In the genomic region with DNA sequence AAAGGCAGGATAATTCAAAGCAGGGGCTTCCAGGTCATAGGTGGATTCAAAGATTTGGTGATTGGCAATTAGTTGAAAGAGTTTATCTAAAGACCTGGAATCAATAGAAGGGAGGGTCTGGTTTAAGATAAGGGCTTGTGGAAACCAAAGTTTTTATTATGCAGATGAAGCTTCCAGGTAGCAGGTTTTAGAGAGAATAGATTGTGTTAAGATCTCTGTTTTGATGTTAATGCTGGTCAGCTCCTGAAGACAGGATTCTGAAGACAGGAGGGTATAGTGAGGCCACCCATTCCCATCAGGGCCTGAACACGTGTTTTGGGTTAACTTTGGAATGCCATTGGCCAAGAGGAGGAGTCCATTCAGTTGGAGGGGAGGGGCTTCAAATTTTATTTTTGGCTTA, we compare ENCODE assay signal across 23 cellular contexts. TPM values are rescaled to one million over a fixed set of nuclear protein-coding genes. Genes with fewer than 3 reads are reported as not detected.
DNase-seq lines count a peak whose midpoint lies in the region; ATAC-seq, FAIRE-seq and TF ChIP-seq lines count a peak whose summit lies in the region.
"Had no signal": no experiment of that assay in that cellular context is flagged by ENCODE, and none has a peak within 500 bp of the region (broad histone marks: within the 10 kb centered on the region; RNA-seq: fewer than 3 reads in every experiment).

No MANE protein-coding gene starts in this region.

- H3K4me3 ChIP-seq in HUES48 (ENCODE audit: low read depth, low read length) (0 out of 2 replicates have a peak overlapping the region, but pooled peaks have one; percentile 11), H1 (ENCODE audit: extremely low read depth in 1 of 4, insufficient read depth in 2 of 4, low read depth in 3 of 4, low read length in 4 of 4) (peak overlapping the region in 1 of 4 experiments; percentile 22; a peak in 1 of 8 replicates), iPS-20b (ENCODE audit: low read length) (peak overlapping the region; percentile 16; the same call in 1 of the 2 replicates)
- H3K4me3 ChIP-seq: GM12878, SJCRH30 had no signal

- H4K91ac ChIP-seq in H1 (replicated peaks; ENCODE audit: insufficient read length, low read length), result no peak overlapping the region

- H3K9ac ChIP-seq in HUES48 (ENCODE audit: low read depth, low read length) (no peak overlapping the region), H1 (replicated peaks in 1 of 4; ENCODE audit: extremely low read depth in 1 of 4, low read depth in 3 of 4, low read length in 3 of 4) (no peak overlapping the region), iPS-20b (ENCODE audit: low read depth, low read length) (peak overlapping the region; percentile 4; the same call in 1 of the 2 replicates)

- H2BK12ac ChIP-seq in H1 (ENCODE audit: low read depth, low read length), result no peak overlapping the region

- H3K9me3 ChIP-seq in HUES48 (ENCODE audit: control insufficient read depth, insufficient read depth, low read length) (0 out of 2 replicates have a peak, but pooled peaks cover 3% of the 10 kb centered on the region), H1 (ENCODE audit: insufficient read depth in 2 of 2, low read depth in 1 of 2, low read length in 1 of 2) (no peaks in the 10 kb centered on the region), iPS-20b (ENCODE audit: insufficient read depth, low read depth, low read length) (no peaks in the 10 kb centered on the region)
- H3K9me3 ChIP-seq: SJCRH30 had no signal

- TF ChIP-seq EP300 in H1 (IDR thresholded peaks at IDR 0.05; ENCODE audit: borderline replicate concordance in 1 of 2, low read depth in 2 of 2, low read length in 2 of 2), result no peak

- FAIRE-seq in H1 (lab: Jason Lieb, UNC), result peak; percentile 91
- no peak for FAIRE-seq in RCC 7860 (lab: Jason Lieb, UNC)
- FAIRE-seq: GM12878, HepG2 had no signal

- peak overlapping the region; percentile 19 to 37; a peak in 2 of 4 replicates for H3K4me2 ChIP-seq in H1 (ENCODE audit: insufficient read depth in 1 of 2, low read depth in 2 of 2, low read length in 2 of 2)

- no peak overlapping the region for H2BK15ac ChIP-seq in H1 (ENCODE audit: low read length)

- WGBS in H1 (ENCODE audit: extremely low coverage in 1 of 2, insufficient coverage in 1 of 2, insufficient read length in 1 of 2, insufficient replicate concordance in 2 of 2, low coverage in 1 of 2, low lambda C conversion rate in 2 of 2, missing lambda C conversion rate in 1 of 2), 2 experiments, result 4% methylated on average over 1 of the region's 1 CpG; no CpG with 5 or more reads in 1 of the 2 experiments

- H3K18ac ChIP-seq in H1 (ENCODE audit: extremely low read depth, low read length), result no peak overlapping the region

- DNase-seq in H1 (ENCODE audit: low read depth in 1 of 2, low spot score in 2 of 2) (no peak), cortex of kidney (lab: John Stamatoyannopoulos, UW) (no peak), SW480 (ENCODE audit: low spot score) (no peak), RCC 7860 (ENCODE audit: low spot score) (no peak)
- DNase-seq: C1 segment of cervical spinal cord; CD4-positive, alpha-beta memory T cell; COR-L47; DMS53; GDM1; Karpas-422; NCI-H1092; NCI-H1436; NCI-H187 treated with DMSO at 0.1 percent for 48 hours; NCI-H524; NCI-H774; PC-3; SJCRH30 had no signal

- H2BK5ac ChIP-seq in H1 (ENCODE audit: low read depth, low read length), result no peak overlapping the region; the same call in 1 of the 2 replicates

- no peak overlapping the region for H2BK120ac ChIP-seq in H1 (replicated peaks; ENCODE audit: low read depth, low read length)

- H3K23ac ChIP-seq in H1 (ENCODE audit: insufficient read length), result no peak overlapping the region

- no peak overlapping the region for H3K56ac ChIP-seq in H1 (replicated peaks; ENCODE audit: insufficient read length, low read depth, low read length)

- no peak for TF ChIP-seq CTCF in H1 (IDR thresholded peaks at IDR 0.05; ENCODE audit: control extremely low read depth in 1 of 3, insufficient read depth in 1 of 3, low read depth in 1 of 3, low read length in 3 of 3)

- no peak overlapping the region for H2AFZ ChIP-seq in H1 (ENCODE audit: low read length)

- no peak overlapping the region for H2BK20ac ChIP-seq in H1 (ENCODE audit: low read length)

- no peak for ATAC-seq in HG02588 (IDR thresholded peaks at IDR 0.05; ENCODE audit: unreplicated experiment)
- ATAC-seq: GM12878, HepG2, PC-3, Right ventricle myocardium inferior had no signal

- no peaks in the 10 kb centered on the region for H3K23me2 ChIP-seq in H1 (ENCODE audit: low read depth, low read length)

- CTCF ChIA-PET in H1 (lab: Charles Lee; ENCODE audit: partially characterized antibody), result interaction anchor here (0.9 to 1.8 kb wide), 2 partner anchors 15 to 128 kb away, joined by 3 read pairs; no protein-coding TSS in a partner anchor

- no peak overlapping the region for H2AK5ac ChIP-seq in H1 (ENCODE audit: low read depth, low read length)

- peak overlapping the region; percentile 83 for H4K5ac ChIP-seq in H1 (ENCODE audit: insufficient read length, low read depth, low read length)

- no peak for TF ChIP-seq RAD21 in H1 (IDR thresholded peaks at IDR 0.05 in 1 of 2, conservative IDR thresholded peaks at IDR 0.05 in 1 of 2; ENCODE audit: low read depth in 2 of 2, low read length in 2 of 2)

- H3K79me2 ChIP-seq in H1 (ENCODE audit: control insufficient read depth in 1 of 2, insufficient read depth in 2 of 2, low read length in 2 of 2), result no peaks in the 10 kb centered on the region

- H3K36me3 ChIP-seq in HUES48 (ENCODE audit: control insufficient read depth, insufficient read depth, low read length) (no peaks in the 10 kb centered on the region), H1 (ENCODE audit: control insufficient read depth in 2 of 4, insufficient read depth in 4 of 4, low read length in 3 of 4) (no peaks in the 10 kb centered on the region), iPS-20b (ENCODE audit: insufficient read depth, low read depth, low read length) (no peaks in the 10 kb centered on the region)
- H3K36me3 ChIP-seq: SJCRH30 had no signal

- H3K27ac ChIP-seq in HUES48 (ENCODE audit: low read depth, low read length), result peak overlapping the region; percentile 75
- no peak overlapping the region for H3K27ac ChIP-seq in H1 (ENCODE audit: low read depth, low read length)
- peak overlapping the region; percentile 26 for H3K27ac ChIP-seq in iPS-20b (ENCODE audit: low read length)
- H3K27ac ChIP-seq: SJCRH30 had no signal

- POLR2A ChIA-PET in H1 (lab: Charles Lee; ENCODE audit: partially characterized antibody), result interaction anchor here (0.6 kb wide), 1 partner anchor 233 kb away, joined by 3 read pairs; no protein-coding TSS in a partner anchor

- no peaks in the 10 kb centered on the region for H3K79me1 ChIP-seq in H1 (ENCODE audit: low read depth, low read length)

- H3K27me3 ChIP-seq in HUES48 (ENCODE audit: control insufficient read depth, insufficient read depth, low read length) (no peaks in the 10 kb centered on the region), H1 (replicated peaks in 1 of 4; ENCODE audit: control insufficient read depth in 3 of 4, extremely low read depth in 1 of 4, insufficient read depth in 3 of 4, low read length in 3 of 4) (no peaks in the 10 kb centered on the region), iPS-20b (ENCODE audit: insufficient read depth, low read length) (no peaks in the 10 kb centered on the region)
- H3K27me3 ChIP-seq: SJCRH30 had no signal

- TF ChIP-seq POLR2A in H1 (IDR thresholded peaks at IDR 0.05; ENCODE audit: control extremely low read depth in 1 of 2, low read depth in 2 of 2, low read length in 2 of 2), result no peak

- no peak overlapping the region for H4K8ac ChIP-seq in H1 (ENCODE audit: extremely low read depth, insufficient read depth, low read length)

- H3K4ac ChIP-seq in H1 (replicated peaks; ENCODE audit: insufficient read length, low read depth, low read length), result no peak overlapping the region

- H4K20me1 ChIP-seq in H1 (replicated peaks in 1 of 2; ENCODE audit: control insufficient read depth in 1 of 2, insufficient read depth in 2 of 2, low read length in 2 of 2), result no peaks in the 10 kb centered on the region

- H3K4me1 ChIP-seq in HUES48 (ENCODE audit: control insufficient read depth, insufficient read depth, low read length), result peaks cover 17% of the 10 kb centered on the region
- H3K4me1 ChIP-seq in H1 (replicated peaks in 1 of 4; ENCODE audit: control insufficient read depth in 3 of 4, insufficient read depth in 4 of 4, low read length in 3 of 4), result peaks cover 0 to 10% (median 1%) of the 10 kb centered on the region in 4 experiments; a peak in 2 of 7 replicates
- peaks cover 6% of the 10 kb centered on the region; the same call in 1 of the 2 replicates for H3K4me1 ChIP-seq in iPS-20b (ENCODE audit: insufficient read depth, low read length)
- H3K4me1 ChIP-seq: SJCRH30 had no signal

- H3K14ac ChIP-seq in H1 (ENCODE audit: insufficient read length), result no peak overlapping the region

TF ChIP-seq in H1, 55 proteins besides CTCF, POLR2A, EP300 and RAD21 (continues in another document):
- TF ChIP-seq NANOG (IDR thresholded peaks at IDR 0.05; ENCODE audit: insufficient read depth, low read depth, low read length, poor library complexity, severe bottlenecking), result peak; percentile 16
- TF ChIP-seq SIRT6 (IDR thresholded peaks at IDR 0.05; ENCODE audit: low read length), result no peak
- no peak for TF ChIP-seq POU5F1 (IDR thresholded peaks at IDR 0.05; ENCODE audit: low read depth, low read length)
- no peak for TF ChIP-seq TAF7 (optimal IDR thresholded peaks at IDR 0.05; ENCODE audit: borderline replicate concordance, low read depth, low read length)
- no peak for TF ChIP-seq RBBP5 (IDR thresholded peaks at IDR 0.05; ENCODE audit: borderline replicate concordance, low read depth, low read length)
- no peak for TF ChIP-seq TCF12 (IDR thresholded peaks at IDR 0.05; ENCODE audit: low read depth, low read length)
- no peak for TF ChIP-seq MAFK (IDR thresholded peaks at IDR 0.05; ENCODE audit: low read depth, low read length)

RNA-seq across cellular contexts. Expression of gene PTBP2, which starts 6.1 kb away (rescaled TPM):
- 57.6 and 61.7 TPM in 2 replicates for total RNA-seq in H1 (2021; fragmentation: NEBNext Ultra II Directional; extraction: Animal tissue kit (Norgen Biotek cat#: 25700))
- 15.4 and 24.2 TPM in 2 replicates for polyA plus RNA-seq in H1 (2011; rRNA removed)
- polyA plus RNA-seq in H1 (2011; cell fraction: cytosol; rRNA removed), result 29.3 TPM
- polyA plus RNA-seq in H1 (2011; cell fraction: nucleus; rRNA removed), result 25.6 TPM
- polyA plus RNA-seq in H1 (2012, experiment 1 of 2), result 22.5 to 46.7 TPM (median 33.1 TPM) in 4 replicates
- 2.7 TPM for polyA plus RNA-seq in H1 (2012, experiment 2 of 2)
- 60.0 TPM for polyA plus RNA-seq in H1 (2013, experiment 1 of 2)
- 58.3 TPM for polyA plus RNA-seq in H1 (2013, experiment 2 of 2)
- polyA minus RNA-seq in H1 (2011; rRNA and poly(A)+ RNA removed), result 96.3 and 126 TPM in 2 replicates
- 38.8 TPM for polyA minus RNA-seq in H1 (2011; cell fraction: cytosol; rRNA and poly(A)+ RNA removed)
- polyA minus RNA-seq in H1 (2011; cell fraction: nucleus; rRNA and poly(A)+ RNA removed), result 129 TPM
